Comparison of ENCODE assay signal across 8 cellular contexts in the genomic region with DNA sequence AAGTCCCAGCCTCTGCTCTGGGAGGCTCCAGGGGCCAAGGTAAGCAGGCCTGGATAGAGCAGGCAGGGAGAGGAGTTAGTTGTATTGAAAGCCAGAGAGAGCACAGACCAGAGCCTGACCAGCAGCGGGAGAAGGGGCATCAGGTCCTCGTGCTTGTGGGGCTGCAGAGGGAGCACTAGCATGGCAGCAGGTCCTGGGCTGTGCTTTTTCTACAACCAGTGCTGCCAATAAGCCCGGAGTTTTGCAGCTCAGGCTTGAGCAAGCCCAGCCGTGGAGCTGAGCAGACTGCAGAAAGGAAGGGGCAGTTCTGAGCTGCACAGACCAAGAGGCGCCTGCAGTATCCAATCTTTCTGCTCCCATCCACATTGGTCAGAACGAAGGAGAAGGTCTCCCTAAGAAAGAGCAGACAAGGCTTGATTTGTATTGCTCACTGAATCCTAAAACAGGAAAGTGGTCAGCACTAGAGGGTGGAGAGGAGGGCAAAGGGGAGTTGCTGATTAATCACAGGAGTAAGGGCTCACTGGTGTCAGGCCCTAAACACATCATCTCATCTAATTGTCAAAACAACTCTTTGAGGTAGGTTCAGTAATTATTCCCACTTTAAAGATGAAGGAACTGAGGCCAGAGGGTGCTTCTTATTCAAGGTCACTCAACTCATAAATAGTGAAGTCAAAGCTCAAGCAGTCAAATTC. TPM values are rescaled to one million over a fixed set of nuclear protein-coding genes. Genes with fewer than 3 reads are reported as not detected.
A peak's percentile ranks its signal among the peaks of the same experiment; 100 is the strongest.
DNase-seq lines count a peak whose midpoint lies in the region; ATAC-seq and TF ChIP-seq lines count a peak whose summit lies in the region.

No MANE protein-coding gene starts in this region.

- no peaks in the 10 kb centered on the region for H3K9me2 ChIP-seq in Loucy (replicated peaks; ENCODE audit: low read depth, low read length)

- H3K9ac ChIP-seq in Loucy (ENCODE audit: low read depth, low read length, poor library complexity, severe bottlenecking), result peak overlapping the region; percentile 75

- H3K79me2 ChIP-seq in Loucy (ENCODE audit: insufficient read depth, low read length), result no peaks in the 10 kb centered on the region

- CTCF ChIA-PET in activated CD8-positive, alpha-beta T cell treated with anti-CD3 and anti-CD28 coated beads for 36 hours (lab: Charles Lee), result interaction anchor here (1.1 to 8.8 kb wide), 11 partner anchors 10 to 550 kb away, joined by 3 to 150 read pairs (median 6); no protein-coding TSS in a partner anchor

- no peaks in the 10 kb centered on the region for H3K9me3 Mint-ChIP-seq in activated CD8-positive, alpha-beta T cell treated with anti-CD3 and anti-CD28 coated beads for 36 hours
- H3K9me3 Mint-ChIP-seq in stimulated activated naive B cell treated with anti-CD40 and anti-IgM and Interleukin-4, amounts not matched to agents 10 μg/mL and 1 μg/mL and 100 μg/mL, for 72 hours, result no peaks in the 10 kb centered on the region

- H3F3A ChIP-seq in Loucy (ENCODE audit: low read depth), result no peaks in the 10 kb centered on the region

- peak overlapping the region; percentile 17; the same call in 1 of the 2 replicates for H2AFZ ChIP-seq in Loucy (ENCODE audit: low read length)

- DNase-seq in EH (ENCODE audit: low read depth), result peak; percentile 21
- DNase-seq in activated CD8-positive, alpha-beta T cell treated with anti-CD3 and anti-CD28 coated beads for 36 hours, result peak; percentile 72
- DNase-seq in foreskin keratinocyte, result no peak
- DNase-seq in stimulated activated naive B cell treated with anti-CD40 and anti-IgM and Interleukin-4, amounts not matched to agents 10 μg/mL and 1 μg/mL and 100 μg/mL, for 72 hours, result no peak
- DNase-seq in globus pallidus (ENCODE audit: low spot score), result no peak
- DNase-seq in NCI-H1694 treated with DMSO at 0.1 percent for 48 hours (lab: John Stamatoyannopoulos, UW), result no peak

- TF ChIP-seq CTCF in Loucy (conservative IDR thresholded peaks at IDR 0.05; ENCODE audit: low read length) (peak; percentile 93), foreskin keratinocyte (conservative IDR thresholded peaks at IDR 0.05) (peak; percentile 60)
- peak; percentile 24 for TF ChIP-seq CTCF in activated CD8-positive, alpha-beta T cell treated with anti-CD3 and anti-CD28 coated beads for 36 hours (IDR thresholded peaks at IDR 0.05)

- peak; percentile 18 for ATAC-seq in activated CD8-positive, alpha-beta T cell treated with anti-CD3 and anti-CD28 coated beads for 36 hours
- ATAC-seq in foreskin keratinocyte (peak; percentile 39), GM19324 (IDR thresholded peaks at IDR 0.05; ENCODE audit: low FRiP score, unreplicated experiment) (no peak)
- peak; percentile 36 to 62 for ATAC-seq in stimulated activated naive B cell treated with anti-CD40 and anti-IgM and Interleukin-4, amounts not matched to agents 10 μg/mL and 1 μg/mL and 100 μg/mL, for 72 hours (replicated peaks)

- H3K27me3 ChIP-seq in Loucy (ENCODE audit: insufficient read depth, low read length, poor library complexity, severe bottlenecking) (no peaks in the 10 kb centered on the region), foreskin keratinocyte (no peaks in the 10 kb centered on the region)

- peak overlapping the region; percentile 50 for H3K4me2 ChIP-seq in Loucy (ENCODE audit: low read depth, low read length, poor library complexity, severe bottlenecking)

- H3K4me3 Mint-ChIP-seq in activated CD8-positive, alpha-beta T cell treated with anti-CD3 and anti-CD28 coated beads for 36 hours, result peak overlapping the region; percentile 99
- no peak overlapping the region for H3K4me3 Mint-ChIP-seq in stimulated activated naive B cell treated with anti-CD40 and anti-IgM and Interleukin-4, amounts not matched to agents 10 μg/mL and 1 μg/mL and 100 μg/mL, for 72 hours

- H3K27ac ChIP-seq in foreskin keratinocyte, result no peak overlapping the region

- POLR2A ChIA-PET in activated CD8-positive, alpha-beta T cell treated with anti-CD3 and anti-CD28 coated beads for 36 hours (lab: Charles Lee), result interaction anchor here (1.1 to 10.4 kb wide), 8 partner anchors 9 to 30 kb away, joined by 4 to 245 read pairs (median 8); partner anchors contain the start of gene CHI3L2

- no peak overlapping the region for H3K4me3 ChIP-seq in Loucy (ENCODE audit: low read length, poor library complexity, severe bottlenecking)

- peak overlapping the region; percentile 98 for H3K27ac Mint-ChIP-seq in activated CD8-positive, alpha-beta T cell treated with anti-CD3 and anti-CD28 coated beads for 36 hours
- peak overlapping the region; percentile 76 for H3K27ac Mint-ChIP-seq in stimulated activated naive B cell treated with anti-CD40 and anti-IgM and Interleukin-4, amounts not matched to agents 10 μg/mL and 1 μg/mL and 100 μg/mL, for 72 hours

- no peaks in the 10 kb centered on the region for H3K27me3 Mint-ChIP-seq in activated CD8-positive, alpha-beta T cell treated with anti-CD3 and anti-CD28 coated beads for 36 hours
- no peaks in the 10 kb centered on the region for H3K27me3 Mint-ChIP-seq in stimulated activated naive B cell treated with anti-CD40 and anti-IgM and Interleukin-4, amounts not matched to agents 10 μg/mL and 1 μg/mL and 100 μg/mL, for 72 hours

- H4K20me1 ChIP-seq in Loucy (ENCODE audit: insufficient read depth, low read length, poor library complexity, severe bottlenecking), result no peaks in the 10 kb centered on the region

- H3K4me1 ChIP-seq in Loucy (ENCODE audit: insufficient read depth, low read length, poor library complexity, severe bottlenecking), result peaks cover 55% of the 10 kb centered on the region
- H3K4me1 ChIP-seq in foreskin keratinocyte, result peaks cover 17% of the 10 kb centered on the region

- peaks cover 85% of the 10 kb centered on the region for H3K36me3 Mint-ChIP-seq in activated CD8-positive, alpha-beta T cell treated with anti-CD3 and anti-CD28 coated beads for 36 hours (ENCODE audit: low read depth)
- H3K36me3 Mint-ChIP-seq in stimulated activated naive B cell treated with anti-CD40 and anti-IgM and Interleukin-4, amounts not matched to agents 10 μg/mL and 1 μg/mL and 100 μg/mL, for 72 hours, result peaks cover 29 to 56% of the 10 kb centered on the region in 2 donors

- no peaks in the 10 kb centered on the region for H3K36me3 ChIP-seq in Loucy (ENCODE audit: insufficient read depth, low read length)

- H3K9me3 ChIP-seq in Loucy (ENCODE audit: insufficient read depth, low read depth, low read length), result no peaks in the 10 kb centered on the region

- H3K4me1 Mint-ChIP-seq in activated CD8-positive, alpha-beta T cell treated with anti-CD3 and anti-CD28 coated beads for 36 hours (ENCODE audit: low read depth), result peaks cover 70% of the 10 kb centered on the region
- H3K4me1 Mint-ChIP-seq in stimulated activated naive B cell treated with anti-CD40 and anti-IgM and Interleukin-4, amounts not matched to agents 10 μg/mL and 1 μg/mL and 100 μg/mL, for 72 hours, result peaks cover 62 to 94% of the 10 kb centered on the region in 2 donors

- intact Hi-C loops in activated CD8-positive, alpha-beta T cell treated with anti-CD3 and anti-CD28 coated beads for 36 hours (cut with micrococcal nuclease), result loop anchor here (2.0 to 5.0 kb wide), 2 partner anchors 17 to 50 kb away; no protein-coding TSS in a partner anchor

RNA-seq across cellular contexts. Expression of gene DENND2D, which starts 2.7 kb away (rescaled TPM):
- total RNA-seq in activated CD8-positive, alpha-beta T cell treated with anti-CD3 and anti-CD28 coated beads for 36 hours, result 100 to 1,000 TPM; 201 to 208 TPM
- 13.3 and 17.2 TPM in 2 replicates for total RNA-seq in foreskin keratinocyte
- polyA plus RNA-seq in foreskin keratinocyte, result 9.7 and 12.7 TPM in 2 replicates

RNA-seq across cellular contexts. Expression of gene CHI3L2, which starts 29.8 kb away (rescaled TPM):
- 10 to 100 TPM in 1 of 2 experiments, 1 to 10 TPM in 1; 9.2 to 10.4 TPM for total RNA-seq in activated CD8-positive, alpha-beta T cell treated with anti-CD3 and anti-CD28 coated beads for 36 hours
- total RNA-seq in foreskin keratinocyte, result 0.28 and 0.48 TPM in 2 replicates
- polyA plus RNA-seq in foreskin keratinocyte, result 0.49 and 0.50 TPM in 2 replicates

RNA-seq across cellular contexts. Expression of gene CEPT1, which starts 57.7 kb away (rescaled TPM):
- 10 to 100 TPM; 36.0 to 38.6 TPM for total RNA-seq in activated CD8-positive, alpha-beta T cell treated with anti-CD3 and anti-CD28 coated beads for 36 hours
- 36.6 and 37.7 TPM in 2 replicates for total RNA-seq in foreskin keratinocyte
- 13.3 and 16.3 TPM in 2 replicates for polyA plus RNA-seq in foreskin keratinocyte

RNA-seq across cellular contexts. Expression of gene DRAM2, which starts 57.9 kb away (rescaled TPM):
- 10 to 100 TPM; 27.5 to 37.2 TPM for total RNA-seq in activated CD8-positive, alpha-beta T cell treated with anti-CD3 and anti-CD28 coated beads for 36 hours
- 33.3 and 35.8 TPM in 2 replicates for total RNA-seq in foreskin keratinocyte
- polyA plus RNA-seq in foreskin keratinocyte, result 30.0 and 33.6 TPM in 2 replicates

Comparison
In these comparisons a context has a peak if more than half of its experiments do, and no peak if none do; other contexts are left out.
1. DNase-seq: peak in EH (single experiment) and activated CD8-positive, alpha-beta T cell treated with anti-CD3 and anti-CD28 coated beads for 36 hours (single experiment); none in foreskin keratinocyte (0 of 2), stimulated activated naive B cell treated with anti-CD40 and anti-IgM and Interleukin-4, amounts not matched to agents 10 μg/mL and 1 μg/mL and 100 μg/mL, for 72 hours (single experiment), globus pallidus (single experiment) and NCI-H1694 treated with DMSO at 0.1 percent for 48 hours (single experiment).
2. CTCF ChIP-seq: peak in every context shown above with its lines; median percentile 93 in Loucy; 60 in foreskin keratinocyte; 24 in activated CD8-positive, alpha-beta T cell treated with anti-CD3 and anti-CD28 coated beads for 36 hours.
3. RNA of gene DENND2D, which starts 2.7 kb away (total RNA-seq): 201 to 208 TPM in activated CD8-positive, alpha-beta T cell treated with anti-CD3 and anti-CD28 coated beads for 36 hours; 13.3 to 17.2 TPM in foreskin keratinocyte; every median in the first group is over 10 times any median in the second.